In the genomic region with DNA sequence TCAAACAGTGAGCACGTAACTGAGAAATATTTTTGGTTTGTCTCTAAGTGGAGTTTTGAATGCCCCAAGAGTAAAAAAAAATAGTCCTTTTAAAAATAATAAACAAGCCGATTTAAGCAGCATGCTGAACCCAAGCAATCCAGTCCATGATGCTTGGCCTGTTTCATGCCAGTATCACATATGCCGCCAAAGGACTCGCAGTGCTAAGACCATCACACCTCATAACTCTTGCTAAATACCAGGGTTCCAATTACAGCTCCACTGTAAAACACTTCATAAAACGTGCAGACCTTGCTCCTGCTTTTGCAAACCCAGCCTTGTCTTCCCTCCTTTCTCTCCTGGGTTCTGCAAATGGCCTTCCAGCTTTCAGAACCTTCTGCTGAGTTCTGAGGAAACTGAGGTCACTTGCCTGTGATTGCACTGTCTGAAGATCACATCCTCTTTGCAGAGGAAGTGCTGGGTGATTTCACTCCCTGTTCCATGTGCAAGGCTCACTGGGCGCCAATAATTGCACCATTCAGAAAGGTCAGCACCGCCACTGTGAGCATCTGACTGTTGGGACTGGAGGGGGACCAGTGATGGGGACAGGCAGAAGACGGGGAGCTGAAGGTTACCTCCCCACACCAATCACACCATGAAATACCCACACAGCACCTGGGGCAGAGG, we compare ENCODE assay signal across 14 cellular contexts.
DNase-seq lines count a peak whose midpoint lies in the region; TF ChIP-seq lines count a peak whose summit lies in the region.
"Had no signal": no experiment of that assay in that cellular context is flagged by ENCODE, and none has a peak within 500 bp of the region (broad histone marks: within the 10 kb centered on the region; RNA-seq: fewer than 3 reads in every experiment).

No MANE protein-coding gene starts in this region.

- no peak overlapping the region for H3K4me3 ChIP-seq in HL-60 (replicated peaks; ENCODE audit: insufficient read depth, low read length)
- H3K4me3 ChIP-seq: A549, body of pancreas, pancreas had no signal

- H3K36me3 Mint-ChIP-seq in T-helper 1 cell treated with Interleukin-12 subunit alpha and Interleukin-12 subunit beta and Interleukin-4 antibody, amounts not matched to agents 30 μg/mL and 1 μg/mL, for 36 hours (ENCODE audit: low read depth) = peaks cover 8% of the 10 kb centered on the region
- H3K36me3 Mint-ChIP-seq in glutamatergic neuron (ENCODE audit: unreplicated experiment) = peaks cover 7% of the 10 kb centered on the region
- H3K36me3 Mint-ChIP-seq: mesothelial cell of epicardium had no signal

- H3K27me3 ChIP-seq in HL-60 (ENCODE audit: insufficient read depth, poor library complexity, severe bottlenecking) = no peaks in the 10 kb centered on the region
- H3K27me3 ChIP-seq: body of pancreas, pancreas had no signal

- H3K4me3 Mint-ChIP-seq in T-helper 1 cell treated with Interleukin-12 subunit alpha and Interleukin-12 subunit beta and Interleukin-4 antibody, amounts not matched to agents 30 μg/mL and 1 μg/mL, for 36 hours = peak overlapping the region; percentile 10
- H3K4me3 Mint-ChIP-seq in glutamatergic neuron (ENCODE audit: unreplicated experiment) = no peak overlapping the region
- H3K4me3 Mint-ChIP-seq: mesothelial cell of epicardium had no signal

- H3K27ac Mint-ChIP-seq in T-helper 1 cell treated with Interleukin-12 subunit alpha and Interleukin-12 subunit beta and Interleukin-4 antibody, amounts not matched to agents 30 μg/mL and 1 μg/mL, for 36 hours = no peak overlapping the region
- H3K27ac Mint-ChIP-seq in glutamatergic neuron (ENCODE audit: unreplicated experiment) = peak overlapping the region; percentile 39
- H3K27ac Mint-ChIP-seq: mesothelial cell of epicardium had no signal

- H3K27me3 Mint-ChIP-seq in T-helper 1 cell treated with Interleukin-12 subunit alpha and Interleukin-12 subunit beta and Interleukin-4 antibody, amounts not matched to agents 30 μg/mL and 1 μg/mL, for 36 hours (ENCODE audit: low read depth) = peaks cover 3% of the 10 kb centered on the region
- H3K27me3 Mint-ChIP-seq in glutamatergic neuron (ENCODE audit: unreplicated experiment) = no peaks in the 10 kb centered on the region

- H3K9me3 Mint-ChIP-seq in T-helper 1 cell treated with Interleukin-12 subunit alpha and Interleukin-12 subunit beta and Interleukin-4 antibody, amounts not matched to agents 30 μg/mL and 1 μg/mL, for 36 hours = peaks cover 7% of the 10 kb centered on the region
- H3K9me3 Mint-ChIP-seq in glutamatergic neuron (ENCODE audit: unreplicated experiment) = peaks cover 4% of the 10 kb centered on the region
- H3K9me3 Mint-ChIP-seq: mesothelial cell of epicardium had no signal

- peaks cover 38% of the 10 kb centered on the region for H3K4me1 Mint-ChIP-seq in T-helper 1 cell treated with Interleukin-12 subunit alpha and Interleukin-12 subunit beta and Interleukin-4 antibody, amounts not matched to agents 30 μg/mL and 1 μg/mL, for 36 hours (ENCODE audit: low read depth)
- H3K4me1 Mint-ChIP-seq in glutamatergic neuron (ENCODE audit: low read depth, unreplicated experiment) = peaks cover 25% of the 10 kb centered on the region

- H3K27ac ChIP-seq in HL-60 (replicated peaks) = no peak overlapping the region
- H3K27ac ChIP-seq: A549, body of pancreas, pancreas had no signal

- TF ChIP-seq CTCF in HL-60 (IDR thresholded peaks at IDR 0.05; ENCODE audit: insufficient read depth, low read length) (no peak), glutamatergic neuron (IDR thresholded peaks at IDR 0.05; ENCODE audit: partially characterized antibody, unreplicated experiment) (no peak)

- no peak for DNase-seq in T-helper 1 cell
- DNase-seq in HL-60 (ENCODE audit: low read depth in 1 of 2, low spot score in 1 of 2) = peak; percentile 68 to 75
- DNase-seq in glutamatergic neuron = no peak
- DNase-seq in pons (ENCODE audit: low spot score) = peak; percentile 53
- DNase-seq in DMS153 treated with DMSO at 0.1 percent for 48 hours (lab: John Stamatoyannopoulos, UW; ENCODE audit: unreplicated experiment) = no peak
- DNase-seq in EL = no peak
- DNase-seq in AG08395 (ENCODE audit: low spot score) = no peak
- DNase-seq: activated gamma-delta T cell, NCI-H446 treated with DMSO at 0.1 percent for 48 hours, pancreas had no signal

Comparison
In these comparisons a context has a peak if more than half of its experiments do, and no peak if none do; other contexts are left out.
1. DNase-seq: peak in HL-60 (2 of 2) and pons (single experiment); none in T-helper 1 cell (0 of 5), glutamatergic neuron (single experiment), DMS153 treated with DMSO at 0.1 percent for 48 hours (single experiment), EL (single experiment) and AG08395 (single experiment).